21 cellular contexts compared by ENCODE assay signal in the genomic region with DNA sequence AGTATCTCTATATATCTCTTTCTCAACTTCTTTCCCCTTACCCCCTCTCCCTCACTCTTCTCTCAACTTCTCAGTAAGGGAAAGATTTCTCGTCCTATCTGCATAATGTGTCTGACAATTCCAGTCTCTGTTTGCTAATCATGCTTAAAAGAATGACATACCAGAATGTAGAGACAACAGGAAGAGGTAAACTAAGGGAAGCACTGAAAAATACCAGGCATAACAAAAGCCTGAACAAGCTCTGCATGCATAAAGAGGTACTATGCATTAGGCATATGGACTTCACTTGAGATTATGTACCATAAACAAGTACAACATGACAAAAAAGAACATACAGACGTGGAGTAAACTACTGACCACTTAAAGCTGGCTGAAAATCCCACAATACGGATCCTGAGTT.
DNase-seq lines count a peak whose midpoint lies in the region; FAIRE-seq and TF ChIP-seq lines count a peak whose summit lies in the region.
"Had no signal": no experiment of that assay in that cellular context is flagged by ENCODE, and none has a peak within 500 bp of the region (broad histone marks: within the 10 kb centered on the region; RNA-seq: fewer than 3 reads in every experiment).

No MANE protein-coding gene starts in this region.

- no peak overlapping the region for H3K27ac ChIP-seq in keratinocyte (ENCODE audit: control insufficient read depth, insufficient read depth, low read length)
- H3K27ac ChIP-seq in coronary artery = no peak overlapping the region
- H3K27ac ChIP-seq: adrenal gland, neural progenitor cell had no signal

- peak; percentile 8 for DNase-seq in A172 (ENCODE audit: low spot score)
- DNase-seq in HS-5 (ENCODE audit: low read depth) = peak; percentile 38
- peak; percentile 57 for DNase-seq in adipocyte (ENCODE audit: low read depth)
- no peak for DNase-seq in keratinocyte (ENCODE audit: low read depth, low spot score)
- no peak for DNase-seq in coronary artery (ENCODE audit: low spot score)
- DNase-seq in NCI-H82 (lab: John Stamatoyannopoulos, UW) = no peak
- DNase-seq in NCI-H1092 treated with DMSO at 0.1 percent for 48 hours (lab: John Stamatoyannopoulos, UW) = no peak
- no peak for DNase-seq in HuH-7 (ENCODE audit: low spot score)
- DNase-seq: activated CD4-positive, alpha-beta T cell treated with anti-CD3 and anti-CD28 coated beads for 1 hour; adrenal gland; cerebellar nuclear complex; DMS53; GOT3; hypothalamus; MM.1S; NCI-H2081; NCI-H524 treated with DMSO at 0.1 percent for 48 hours; OCI-M1; stimulated activated CD4-positive, alpha-beta T cell treated with anti-CD3 and anti-CD28 coated beads, Interleukin-15, amount 100 ng/mL, for 24 hours; stimulated activated naive B cell treated with anti-CD40 and anti-IgM and Interleukin-4, amounts not matched to agents 10 μg/mL and 1 μg/mL and 100 μg/mL, for 72 hours had no signal

- H3K4me2 ChIP-seq in keratinocyte (ENCODE audit: control insufficient read depth, extremely low read depth, insufficient read depth, low read depth, low read length) = no peak overlapping the region
- H3K4me2 ChIP-seq: neural progenitor cell had no signal

- dilution Hi-C loops in keratinocyte (cut with MboI; ENCODE audit: extremely low pct_ligation_motif_present, low sequenced_read_pairs) = loop anchor here (25.0 kb wide), 1 partner anchor 121 kb away; no protein-coding TSS in a partner anchor

- no peaks in the 10 kb centered on the region for H3K9me1 ChIP-seq in keratinocyte (ENCODE audit: control insufficient read depth, extremely low read depth, insufficient read depth, low read length)

- no peak for FAIRE-seq in keratinocyte (lab: Jason Lieb, UNC)

- H3K27me3 ChIP-seq in adipocyte (replicated peaks; ENCODE audit: control insufficient read depth, insufficient read depth, low read length) (no peaks in the 10 kb centered on the region), keratinocyte (ENCODE audit: control insufficient read depth, extremely low read depth, insufficient read depth, low read length) (no peaks in the 10 kb centered on the region)
- H3K27me3 ChIP-seq: adrenal gland, neural progenitor cell had no signal

- no peak overlapping the region for H3K4me3 ChIP-seq in adipocyte (ENCODE audit: low read length)
- no peak overlapping the region for H3K4me3 ChIP-seq in keratinocyte (ENCODE audit: control insufficient read depth in 2 of 3, extremely low read depth in 1 of 3, insufficient read depth in 2 of 3, low read depth in 1 of 3, low read length in 3 of 3)
- H3K4me3 ChIP-seq in coronary artery = no peak overlapping the region
- H3K4me3 ChIP-seq: adrenal gland, neural progenitor cell had no signal

- no peak for TF ChIP-seq CTCF in keratinocyte (optimal IDR thresholded peaks at IDR 0.05 in 1 of 3, IDR thresholded peaks at IDR 0.05 in 1 of 3, conservative IDR thresholded peaks at IDR 0.05 in 1 of 3; ENCODE audit: extremely low read depth in 1 of 3, insufficient read depth in 2 of 3, low read length in 3 of 3)
- no peak for TF ChIP-seq CTCF in coronary artery (IDR thresholded peaks at IDR 0.05)

- H4K20me1 ChIP-seq in keratinocyte (ENCODE audit: control insufficient read depth, extremely low read depth, insufficient read depth, low read length) = no peaks in the 10 kb centered on the region

- H3K4me1 ChIP-seq in adipocyte (ENCODE audit: control insufficient read depth, insufficient read depth, low read length) (no peaks in the 10 kb centered on the region), keratinocyte (ENCODE audit: control insufficient read depth, extremely low read depth, insufficient read depth, low read length) (peaks cover 7% of the 10 kb centered on the region)
- H3K4me1 ChIP-seq: adrenal gland, neural progenitor cell had no signal

- H3K9me3 ChIP-seq in adipocyte (ENCODE audit: control insufficient read depth, low read length) (peaks cover under 1% of the 10 kb centered on the region), keratinocyte (ENCODE audit: control insufficient read depth, low read depth, low read length) (no peaks in the 10 kb centered on the region)
- H3K9me3 ChIP-seq: adrenal gland had no signal

- no peaks in the 10 kb centered on the region for H3K79me2 ChIP-seq in keratinocyte (ENCODE audit: control insufficient read depth, insufficient read depth, low read length)

- H3K9ac ChIP-seq in adipocyte (ENCODE audit: low read length) = no peak overlapping the region
- H3K9ac ChIP-seq in keratinocyte (ENCODE audit: control insufficient read depth, extremely low read depth, insufficient read depth, low read length) = no peak overlapping the region
- H3K9ac ChIP-seq: neural progenitor cell had no signal

- H2AFZ ChIP-seq in keratinocyte (ENCODE audit: control insufficient read depth, low read length) = peak overlapping the region; percentile 75
- H2AFZ ChIP-seq: neural progenitor cell had no signal

- H3K36me3 ChIP-seq in adipocyte (ENCODE audit: control insufficient read depth, insufficient read depth, low read length, severe bottlenecking) = no peaks in the 10 kb centered on the region
- H3K36me3 ChIP-seq in keratinocyte (ENCODE audit: control insufficient read depth in 2 of 2, extremely low read depth in 1 of 2, insufficient read depth in 2 of 2, low read length in 2 of 2) = no peaks in the 10 kb centered on the region
- H3K36me3 ChIP-seq: adrenal gland, neural progenitor cell had no signal

Comparison
In these comparisons a context has a peak if more than half of its experiments do, and no peak if none do; other contexts are left out.
1. DNase-seq: peak in A172 (single experiment), HS-5 (single experiment) and adipocyte (single experiment); none in keratinocyte (single experiment), coronary artery (single experiment), NCI-H82 (single experiment), NCI-H1092 treated with DMSO at 0.1 percent for 48 hours (single experiment) and HuH-7 (single experiment).